ENCODE assay signal across 1 cellular context in genomic region chr3:194711913-194712312, GRCh38.
TF ChIP-seq lines count a peak whose summit lies in the region.

No MANE protein-coding gene starts in this region.

TF ChIP-seq in GM23338, 12 proteins besides CTCF, POLR2A, EP300 and RAD21 (continued from another document):
- TF ChIP-seq REST (IDR thresholded peaks at IDR 0.05; ENCODE audit: unreplicated experiment) (no peak), ETS1 (IDR thresholded peaks at IDR 0.05) (no peak), EZH2phosphoT487 (IDR thresholded peaks at IDR 0.05; ENCODE audit: unreplicated experiment) (no peak), STAT1 (IDR thresholded peaks at IDR 0.05; ENCODE audit: unreplicated experiment) (no peak)
